10 cellular contexts compared by ENCODE assay signal in the genomic region with DNA sequence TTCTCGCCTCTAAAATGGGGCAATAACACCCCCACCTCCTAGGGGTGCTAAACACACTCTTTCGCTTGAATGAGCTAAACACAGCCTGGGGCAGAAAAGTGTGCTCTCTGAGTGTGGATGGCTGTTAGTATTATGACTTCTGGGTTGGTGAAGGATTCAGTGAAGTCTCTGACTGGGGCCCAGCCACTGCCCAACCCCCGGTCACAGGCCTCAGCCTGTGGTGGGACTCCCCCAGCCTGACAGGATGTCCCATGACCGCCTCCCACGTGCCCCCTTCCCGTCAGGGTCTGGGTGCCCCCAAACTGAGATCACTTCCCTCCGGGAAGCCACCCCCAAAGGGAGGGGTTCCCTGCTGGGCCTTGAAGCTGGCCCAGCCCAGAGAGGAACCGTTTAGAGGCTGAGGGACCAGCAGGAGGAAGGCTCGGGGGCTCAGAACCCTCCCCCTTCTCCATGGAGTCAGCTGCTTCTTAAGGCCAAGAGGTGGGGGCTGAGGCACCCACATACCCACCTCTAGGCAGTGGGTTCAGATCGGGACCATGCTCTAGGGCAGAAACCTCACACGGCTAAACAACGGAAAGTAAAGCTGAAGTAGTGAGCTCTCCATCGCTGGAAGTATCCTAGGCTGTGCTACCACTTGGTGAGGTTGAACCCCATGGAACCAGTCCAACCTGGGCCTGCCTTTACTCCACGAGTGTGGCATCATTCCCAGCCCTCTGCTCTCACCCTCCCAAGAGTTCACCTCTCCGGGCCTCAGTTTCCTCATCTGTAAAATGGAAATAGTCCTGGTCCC. TPM values are rescaled to one million over a fixed set of nuclear protein-coding genes. Genes with fewer than 3 reads are reported as not detected.
A peak's percentile ranks its signal among the peaks of the same experiment; 100 is the strongest.
DNase-seq lines count a peak whose midpoint lies in the region; ATAC-seq, FAIRE-seq and TF ChIP-seq lines count a peak whose summit lies in the region.
"Had no signal": no experiment of that assay in that cellular context is flagged by ENCODE, and none has a peak within 500 bp of the region (broad histone marks: within the 10 kb centered on the region; RNA-seq: fewer than 3 reads in every experiment).

No MANE protein-coding gene starts in this region.

- no peak overlapping the region for H4K5ac ChIP-seq in H1 (ENCODE audit: insufficient read length, low read depth, low read length)

- peak; percentile 35 for ATAC-seq in Right ventricle myocardium inferior

- H3K27ac Mint-ChIP-seq in type B pancreatic cell = no peak overlapping the region
- H3K27ac Mint-ChIP-seq: dendritic cell treated with granulocyte-macrophage colony-stimulating factor and Interleukin-4, amounts not matched to agents 40 ng/mL and 50 ng/mL, for 4 days had no signal

- H3K27ac ChIP-seq in OCI-LY7 (ENCODE audit: low read depth, low read length, poor library complexity, severe bottlenecking) (peak overlapping the region; percentile 97), H1 (ENCODE audit: low read depth, low read length) (no peak overlapping the region), tibial nerve (peak overlapping the region in 3 of 4 donors; percentile 40 to 80 (median 63))

- no peak overlapping the region for H4K91ac ChIP-seq in H1 (replicated peaks; ENCODE audit: insufficient read length, low read length)

- no peak overlapping the region for H3K18ac ChIP-seq in H1 (ENCODE audit: extremely low read depth, low read length)

- no peak for TF ChIP-seq POLR2A in H1 (IDR thresholded peaks at IDR 0.05; ENCODE audit: control extremely low read depth in 1 of 2, low read depth in 2 of 2, low read length in 2 of 2)
- no peak for TF ChIP-seq POLR2A in tibial nerve (IDR thresholded peaks at IDR 0.05)

- no peaks in the 10 kb centered on the region for H3K9me3 ChIP-seq in OCI-LY7 (ENCODE audit: low read length)
- H3K9me3 ChIP-seq in H1 (ENCODE audit: insufficient read depth in 2 of 2, low read depth in 1 of 2, low read length in 1 of 2) = no peaks in the 10 kb centered on the region
- H3K9me3 ChIP-seq in tibial nerve = no peaks in the 10 kb centered on the region
- no peaks in the 10 kb centered on the region for H3K9me3 ChIP-seq in MG63

- no peak overlapping the region for H3K9ac ChIP-seq in H1 (replicated peaks in 1 of 4; ENCODE audit: extremely low read depth in 1 of 4, low read depth in 3 of 4, low read length in 3 of 4)

- POLR2A ChIA-PET in OCI-LY7 (lab: Charles Lee) = interaction anchor here (0.6 to 18.1 kb wide), 6 partner anchors 15 to 139 kb away, joined by 3 to 235 read pairs (median 3); partner anchors contain the start of gene DTX1
- POLR2A ChIA-PET in H1 (lab: Charles Lee; ENCODE audit: partially characterized antibody) = no interaction called here

- peaks cover 3% of the 10 kb centered on the region; the same call in 1 of the 2 replicates for H3K23me2 ChIP-seq in H1 (ENCODE audit: low read depth, low read length)

- no peak overlapping the region for H3K4ac ChIP-seq in H1 (replicated peaks; ENCODE audit: insufficient read length, low read depth, low read length)

- no peak overlapping the region for H2BK12ac ChIP-seq in H1 (ENCODE audit: low read depth, low read length)

- H3K4me2 ChIP-seq in OCI-LY7 (ENCODE audit: low read length) (peak overlapping the region; percentile 94), H1 (ENCODE audit: insufficient read depth in 1 of 2, low read depth in 2 of 2, low read length in 2 of 2) (no peak overlapping the region)

- no peaks in the 10 kb centered on the region for H3K36me3 Mint-ChIP-seq in type B pancreatic cell

- no peaks in the 10 kb centered on the region for H3K9me3 Mint-ChIP-seq in type B pancreatic cell
- H3K9me3 Mint-ChIP-seq: dendritic cell treated with granulocyte-macrophage colony-stimulating factor and Interleukin-4, amounts not matched to agents 40 ng/mL and 50 ng/mL, for 4 days had no signal

- no peaks in the 10 kb centered on the region for H3K4me1 Mint-ChIP-seq in type B pancreatic cell (ENCODE audit: unreplicated experiment)

- H4K8ac ChIP-seq in H1 (ENCODE audit: extremely low read depth, insufficient read depth, low read length) = no peak overlapping the region

- no peak for FAIRE-seq in H1 (lab: Jason Lieb, UNC)

- no peak overlapping the region for H2AFZ ChIP-seq in OCI-LY7 (ENCODE audit: low read length)
- no peak overlapping the region for H2AFZ ChIP-seq in H1 (ENCODE audit: low read length)

- no peaks in the 10 kb centered on the region for H3K79me1 ChIP-seq in H1 (ENCODE audit: low read depth, low read length)

- BruUV-seq in OCI-LY7 (replicated peaks; lab: Mats Ljungman, UMichigan) = no TSS peak

- no peak overlapping the region for H2BK20ac ChIP-seq in H1 (ENCODE audit: low read length)

- no peak overlapping the region for H3K14ac ChIP-seq in H1 (ENCODE audit: insufficient read length)

- H2BK5ac ChIP-seq in H1 (ENCODE audit: low read depth, low read length) = no peak overlapping the region

- TF ChIP-seq CTCF in OCI-LY7 (conservative IDR thresholded peaks at IDR 0.05; ENCODE audit: low read length) = no peak
- no peak for TF ChIP-seq CTCF in H1 (IDR thresholded peaks at IDR 0.05; ENCODE audit: control extremely low read depth in 1 of 3, insufficient read depth in 1 of 3, low read depth in 1 of 3, low read length in 3 of 3)
- no peak for TF ChIP-seq CTCF in tibial nerve (IDR thresholded peaks at IDR 0.05)
- no peak for TF ChIP-seq CTCF in type B pancreatic cell (conservative IDR thresholded peaks at IDR 0.05)

- H3K27me3 ChIP-seq in H1 (replicated peaks in 1 of 4; ENCODE audit: control insufficient read depth in 3 of 4, extremely low read depth in 1 of 4, insufficient read depth in 3 of 4, low read length in 3 of 4) = no peaks in the 10 kb centered on the region; a peak in 2 of 7 replicates
- peaks cover 0 to under 1% of the 10 kb centered on the region in 2 donors for H3K27me3 ChIP-seq in tibial nerve
- H3K27me3 ChIP-seq in MG63 = no peaks in the 10 kb centered on the region

- H2BK15ac ChIP-seq in H1 (ENCODE audit: low read length) = no peak overlapping the region

- intact Hi-C loops in Right ventricle myocardium inferior (cut with DNase I) (no loop called here), cardiac septum (cut with DNase I) (no loop called here), OCI-LY7 (cut with micrococcal nuclease; ENCODE audit: unreplicated experiment) (no loop called here)

- H3K23ac ChIP-seq in H1 (ENCODE audit: insufficient read length) = no peak overlapping the region

- CTCF ChIA-PET in OCI-LY7 (lab: Charles Lee; ENCODE audit: unreplicated experiment) = interaction anchor here (0.6 to 1.1 kb wide), 3 partner anchors 12 to 399 kb away, joined by 3 to 9 read pairs (median 5); no protein-coding TSS in a partner anchor
- CTCF ChIA-PET in H1 (lab: Charles Lee; ENCODE audit: partially characterized antibody) = interaction anchor here (0.9 to 12.0 kb wide), 10 partner anchors 14 to 104 kb away, joined by 3 to 96 read pairs (median 4); partner anchors contain the start of gene DTX1

- TF ChIP-seq RAD21 in H1 (IDR thresholded peaks at IDR 0.05 in 1 of 2, conservative IDR thresholded peaks at IDR 0.05 in 1 of 2; ENCODE audit: low read depth in 2 of 2, low read length in 2 of 2) = no peak

- H3K56ac ChIP-seq in H1 (replicated peaks; ENCODE audit: insufficient read length, low read depth, low read length) = no peak overlapping the region

- H3K9me2 ChIP-seq in OCI-LY7 (ENCODE audit: insufficient read depth, low read length) = no peaks in the 10 kb centered on the region

- H4K20me1 ChIP-seq in OCI-LY7 (ENCODE audit: insufficient read depth, low read length) (no peaks in the 10 kb centered on the region; the same call in 1 of the 2 replicates), H1 (replicated peaks in 1 of 2; ENCODE audit: control insufficient read depth in 1 of 2, insufficient read depth in 2 of 2, low read length in 2 of 2) (no peaks in the 10 kb centered on the region)

- H2AK5ac ChIP-seq in H1 (ENCODE audit: low read depth, low read length) = 0 out of 2 replicates have a peak overlapping the region, but pooled peaks have one; percentile 53

- H3K79me2 ChIP-seq in OCI-LY7 (ENCODE audit: insufficient read depth, low read depth, low read length) = peaks cover 82% of the 10 kb centered on the region
- no peaks in the 10 kb centered on the region for H3K79me2 ChIP-seq in H1 (ENCODE audit: control insufficient read depth in 1 of 2, insufficient read depth in 2 of 2, low read length in 2 of 2)

- H3K4me3 ChIP-seq in OCI-LY7 (ENCODE audit: low read depth, low read length, poor library complexity, severe bottlenecking) = peak overlapping the region; percentile 38
- H3K4me3 ChIP-seq in H1 (ENCODE audit: extremely low read depth in 1 of 4, insufficient read depth in 2 of 4, low read depth in 3 of 4, low read length in 4 of 4) = no peak overlapping the region
- H3K4me3 ChIP-seq in tibial nerve = no peak overlapping the region
- no peak overlapping the region for H3K4me3 ChIP-seq in MG63

- H3K27me3 Mint-ChIP-seq in type B pancreatic cell = peaks cover 43% of the 10 kb centered on the region

- H2BK120ac ChIP-seq in H1 (replicated peaks; ENCODE audit: low read depth, low read length) = no peak overlapping the region

- 82% methylated on average over 15 of the region's 15 CpGs; no CpG with 5 or more reads in 1 of the 2 experiments for whole genome bisulfite sequencing in H1 (ENCODE audit: extremely low coverage in 1 of 2, insufficient coverage in 1 of 2, insufficient read length in 1 of 2, insufficient replicate concordance in 2 of 2, low coverage in 1 of 2, low lambda C conversion rate in 2 of 2, missing lambda C conversion rate in 1 of 2), 2 experiments
- 64 to 74% methylated on average over 11 to 14 of the region's 15 CpGs for WGBS in tibial nerve, 2 donors

- H3K4me1 ChIP-seq in OCI-LY7 (ENCODE audit: insufficient read depth, low read length, poor library complexity, severe bottlenecking) (peaks cover 98% of the 10 kb centered on the region), H1 (replicated peaks in 1 of 4; ENCODE audit: control insufficient read depth in 3 of 4, insufficient read depth in 4 of 4, low read length in 3 of 4) (peaks cover 0 to 16% (median 9%) of the 10 kb centered on the region in 4 experiments; a peak in 5 of 7 replicates), tibial nerve (peaks cover 0 to 33% (median 10%) of the 10 kb centered on the region in 4 donors)

- H3K36me3 ChIP-seq in OCI-LY7 (ENCODE audit: insufficient read depth, low read length) (peaks cover 93% of the 10 kb centered on the region), H1 (ENCODE audit: control insufficient read depth in 2 of 4, insufficient read depth in 4 of 4, low read length in 3 of 4) (no peaks in the 10 kb centered on the region), tibial nerve (no peaks in the 10 kb centered on the region), MG63 (no peaks in the 10 kb centered on the region)

- TF ChIP-seq EP300 in H1 (IDR thresholded peaks at IDR 0.05; ENCODE audit: borderline replicate concordance in 1 of 2, low read depth in 2 of 2, low read length in 2 of 2) = no peak
- no peak for TF ChIP-seq EP300 in tibial nerve (IDR thresholded peaks at IDR 0.05)

- DNase-seq in Right ventricle myocardium inferior (ENCODE audit: missing footprints) = no peak
- no peak for DNase-seq in cardiac septum (ENCODE audit: low spot score)
- peak; percentile 68 for DNase-seq in OCI-LY7 (ENCODE audit: low spot score)
- DNase-seq in H1 (ENCODE audit: low read depth in 1 of 2, low spot score in 2 of 2) = no peak
- DNase-seq in tibial nerve (ENCODE audit: low spot score in 2 of 2) = no peak
- DNase-seq in MG63 = no peak
- no peak for DNase-seq in medulla oblongata (ENCODE audit: extremely low spot score)
- DNase-seq in type B pancreatic cell (ENCODE audit: extremely low spot score, unreplicated experiment) = no peak
- DNase-seq: T1000 had no signal

- no peak overlapping the region for H3K4me3 Mint-ChIP-seq in type B pancreatic cell
- H3K4me3 Mint-ChIP-seq: dendritic cell treated with granulocyte-macrophage colony-stimulating factor and Interleukin-4, amounts not matched to agents 40 ng/mL and 50 ng/mL, for 4 days had no signal

RNA-seq across cellular contexts. Expression of gene DTX1, which starts 13.8 kb away (rescaled TPM):
- total RNA-seq in Right ventricle myocardium inferior (3.7 TPM), cardiac septum (2.6 TPM), OCI-LY7 (2022) (510 and 535 TPM in 2 replicates), tibial nerve (10 to 100 TPM; 17.3 to 38.1 (median 25.4) TPM), type B pancreatic cell (ENCODE audit: low replicate concordance) (1.4 and 2.4 TPM in 2 replicates)
- 263 and 293 TPM in 2 replicates for total RNA-seq in OCI-LY7 (2014; rRNA removed; shearing (Covaris generic))
- 6.9 and 8.6 TPM in 2 replicates for total RNA-seq in H1 (2021; fragmentation: NEBNext Ultra II Directional; extraction: Animal tissue kit (Norgen Biotek cat#: 25700))
- polyA plus RNA-seq in H1 (2011; rRNA removed) = 4.7 and 7.0 TPM in 2 replicates
- polyA plus RNA-seq in H1 (2011; cell fraction: cytosol; rRNA removed) = 5.3 TPM
- polyA plus RNA-seq in H1 (2011; cell fraction: nucleus; rRNA removed) = 7.4 TPM
- 4.1 to 7.7 TPM (median 6.1 TPM) in 4 replicates for polyA plus RNA-seq in H1 (2012, experiment 1 of 2)
- 6.5 TPM for polyA plus RNA-seq in H1 (2012, experiment 2 of 2)
- polyA plus RNA-seq in H1 (2013, experiment 1 of 2) = 4.9 TPM
- polyA plus RNA-seq in H1 (2013, experiment 2 of 2) = 4.6 TPM
- polyA minus RNA-seq in H1 (2011; rRNA and poly(A)+ RNA removed) = 3.0 and 3.6 TPM in 2 replicates
- polyA minus RNA-seq in H1 (2011; cell fraction: cytosol; rRNA and poly(A)+ RNA removed) = 5.7 TPM
- 3.8 TPM for polyA minus RNA-seq in H1 (2011; cell fraction: nucleus; rRNA and poly(A)+ RNA removed)
- total RNA-seq in MG63 (2014; rRNA removed; shearing (Covaris generic); ENCODE audit: low replicate concordance) = not detected in 2 replicates

Comparison
In these comparisons a context has a peak if more than half of its experiments do, and no peak if none do; other contexts are left out.
1. RNA of gene DTX1, which starts 13.8 kb away (total RNA-seq): 263 to 535 TPM in OCI-LY7; 17.3 to 38.1 TPM in tibial nerve, 6.9 to 8.6 TPM in H1, 3.7 TPM in Right ventricle myocardium inferior (single experiment), 2.6 TPM in cardiac septum (single experiment), 1.4 to 2.4 TPM in type B pancreatic cell and not detected in MG63; every median in the first group is over 4 times any median in the second.